Comparison of ENCODE assay signal across 11 cellular contexts in genomic region chr15:85795669-85796305, GRCh38. TPM values are rescaled to one million over a fixed set of nuclear protein-coding genes. Genes with fewer than 3 reads are reported as not detected.
DNase-seq lines count a peak whose midpoint lies in the region; ATAC-seq and TF ChIP-seq lines count a peak whose summit lies in the region.
"Had no signal": no experiment of that assay in that cellular context is flagged by ENCODE, and none has a peak within 500 bp of the region (broad histone marks: within the 10 kb centered on the region; RNA-seq: fewer than 3 reads in every experiment).

No MANE protein-coding gene starts in this region.

- no TSS peak for BruUV-seq in MCF 10A (replicated peaks; lab: Mats Ljungman, UMichigan)

- no peaks in the 10 kb centered on the region for H3K36me3 ChIP-seq in breast epithelium
- 0 out of 2 replicates have a peak, but pooled peaks cover 2% of the 10 kb centered on the region for H3K36me3 ChIP-seq in WERI-Rb-1
- H3K36me3 ChIP-seq in transverse colon, result no peaks in the 10 kb centered on the region

- H3K27ac Mint-ChIP-seq in MCF 10A (ENCODE audit: low read depth, unreplicated experiment), result no peak overlapping the region

- intact Hi-C loops in MCF 10A (cut with micrococcal nuclease) (no loop called here), breast epithelium (cut with DNase I; ENCODE audit: low total_unique reads) (no loop called here), transverse colon (cut with DNase I; ENCODE audit: low total_unique reads) (no loop called here)

- H3K9me3 Mint-ChIP-seq in MCF 10A (ENCODE audit: unreplicated experiment), result no peaks in the 10 kb centered on the region

- H3K4me1 ChIP-seq in breast epithelium, result peaks cover 2 to 11% of the 10 kb centered on the region in 2 donors
- H3K4me1 ChIP-seq in transverse colon, result peaks cover 20 to 32% (median 26%) of the 10 kb centered on the region in 4 donors

- H3K36me3 Mint-ChIP-seq in MCF 10A (ENCODE audit: insufficient read depth, unreplicated experiment), result no peaks in the 10 kb centered on the region

- peaks cover 31% of the 10 kb centered on the region for H3K4me1 Mint-ChIP-seq in MCF 10A (ENCODE audit: insufficient read depth, unreplicated experiment)

- POLR2A ChIA-PET in MCF 10A (lab: Yijun Ruan, JAX), result interaction anchor here (2.2 kb wide), 1 partner anchor 10 kb away, joined by 13 read pairs; no protein-coding TSS in a partner anchor

- no peak for TF ChIP-seq EP300 in transverse colon (IDR thresholded peaks at IDR 0.05; ENCODE audit: low read depth)

- no peaks in the 10 kb centered on the region for H3K27me3 ChIP-seq in breast epithelium
- H3K27me3 ChIP-seq in WERI-Rb-1 (ENCODE audit: insufficient read depth, low read depth, severe bottlenecking), result no peaks in the 10 kb centered on the region
- H3K27me3 ChIP-seq in transverse colon, result no peaks in the 10 kb centered on the region
- H3K27me3 ChIP-seq: body of pancreas had no signal

- in situ Hi-C loops in transverse colon (cut with MboI; ENCODE audit: low pct_ligation_motif_present in 1 of 4, low pct_unique_long_range_greater_than_20kb in 1 of 4, low sequenced_read_pairs in 3 of 4), result no loop called here

- TF ChIP-seq POLR2A in breast epithelium (IDR thresholded peaks at IDR 0.05) (no peak), transverse colon (IDR thresholded peaks at IDR 0.05) (no peak)

- no peak overlapping the region for H3K27ac ChIP-seq in breast epithelium
- H3K27ac ChIP-seq in WERI-Rb-1, result peak overlapping the region; percentile 47
- peak overlapping the region; percentile 90 to 93 (median 92) for H3K27ac ChIP-seq in transverse colon

- CTCF ChIA-PET in MCF 10A (lab: Yijun Ruan, JAX), result interaction anchor here (0.6 to 4.0 kb wide), 5 partner anchors 8 to 62 kb away, joined by 3 to 25 read pairs (median 3); no protein-coding TSS in a partner anchor

- H3K4me3 ChIP-seq in breast epithelium, result peak overlapping the region in 1 of 3 donors; percentile 90
- H3K4me3 ChIP-seq in WERI-Rb-1 (ENCODE audit: low read depth, low read length), result no peak overlapping the region; the same call in 1 of the 2 replicates
- H3K4me3 ChIP-seq in transverse colon, result peak overlapping the region in 3 of 4 donors; percentile 66 to 94 (median 91)
- H3K4me3 ChIP-seq: body of pancreas had no signal

- DNase-seq in MCF 10A (ENCODE audit: unreplicated experiment) (no peak), breast epithelium (ENCODE audit: low spot score in 2 of 2) (no peak), WERI-Rb-1 (peak; percentile 69), left lobe of liver (ENCODE audit: low spot score) (peak; percentile 32), transverse colon (peak; percentile 46), inferior parietal cortex (ENCODE audit: extremely low spot score) (no peak), SW480 (ENCODE audit: low spot score) (no peak), HuH-7.5 (ENCODE audit: low spot score) (no peak)
- DNase-seq: NCI-H1105 treated with DMSO at 0.1 percent for 48 hours, T1000 had no signal

- no peak for ATAC-seq in left lobe of liver

- no peaks in the 10 kb centered on the region for H3K27me3 Mint-ChIP-seq in MCF 10A (ENCODE audit: insufficient read depth, unreplicated experiment)

- H3K9me3 ChIP-seq in breast epithelium, result no peaks in the 10 kb centered on the region
- no peaks in the 10 kb centered on the region for H3K9me3 ChIP-seq in WERI-Rb-1 (ENCODE audit: severe bottlenecking)
- H3K9me3 ChIP-seq in transverse colon, result no peaks in the 10 kb centered on the region
- H3K9me3 ChIP-seq: body of pancreas had no signal

- TF ChIP-seq CTCF in MCF 10A (IDR thresholded peaks at IDR 0.05; ENCODE audit: unreplicated experiment), result no peak
- TF ChIP-seq CTCF in breast epithelium (IDR thresholded peaks at IDR 0.05), result no peak
- no peak for TF ChIP-seq CTCF in WERI-Rb-1 (IDR thresholded peaks at IDR 0.05; ENCODE audit: low read depth, low read length)
- TF ChIP-seq CTCF in transverse colon (IDR thresholded peaks at IDR 0.05), result no peak

- peak overlapping the region; percentile 80 for H3K4me3 Mint-ChIP-seq in MCF 10A (ENCODE audit: unreplicated experiment)

- 50 to 61% methylated on average over 6 to 7 of the region's 7 CpGs for WGBS in transverse colon (ENCODE audit: low coverage in 1 of 2), 2 donors

RNA-seq across cellular contexts. Expression of gene KLHL25, which starts 1.1 kb away (rescaled TPM):
- total RNA-seq in MCF 10A (2022) (3.1 and 3.3 TPM in 2 replicates), breast epithelium (10 to 100 TPM; 10.9 to 21.0 (median 15.1) TPM), left lobe of liver (6.7 TPM), transverse colon (10 to 100 TPM; 10.1 to 36.0 (median 10.8) TPM)

Comparison
In these comparisons a context has a peak if more than half of its experiments do, and no peak if none do; other contexts are left out.
1. DNase-seq: peak in WERI-Rb-1 (single experiment), left lobe of liver (single experiment) and transverse colon (single experiment); none in MCF 10A (single experiment), breast epithelium (0 of 2), inferior parietal cortex (single experiment), SW480 (single experiment) and HuH-7.5 (single experiment).
2. H3K27ac ChIP-seq: peak in WERI-Rb-1 (single experiment) and transverse colon (4 of 4); none in breast epithelium (0 of 2).